ENCODE assay signal across 20 cellular contexts in genomic region chr5:98735806-98736507, GRCh38. TPM values are rescaled to one million over a fixed set of nuclear protein-coding genes. Genes with fewer than 3 reads are reported as not detected.
DNase-seq lines count a peak whose midpoint lies in the region; ATAC-seq, FAIRE-seq and TF ChIP-seq lines count a peak whose summit lies in the region.
"Had no signal": no experiment of that assay in that cellular context is flagged by ENCODE, and none has a peak within 500 bp of the region (broad histone marks: within the 10 kb centered on the region; RNA-seq: fewer than 3 reads in every experiment).

No MANE protein-coding gene starts in this region.

- no peaks in the 10 kb centered on the region for H3K36me3 ChIP-seq in small intestine (ENCODE audit: control insufficient read depth in 2 of 2, insufficient read depth in 2 of 2, low read length in 2 of 2)
- H3K36me3 ChIP-seq: cardiac muscle cell, esophagus squamous epithelium, upper lobe of right lung had no signal

- no peaks in the 10 kb centered on the region for H3K27me3 ChIP-seq in small intestine (ENCODE audit: control insufficient read depth in 2 of 2, insufficient read depth in 2 of 2, low read length in 2 of 2)
- H3K27me3 ChIP-seq: cardiac muscle cell, esophagus squamous epithelium, upper lobe of right lung had no signal

- no peaks in the 10 kb centered on the region for H3K9me3 ChIP-seq in small intestine (ENCODE audit: control insufficient read depth, low read depth)
- H3K9me3 ChIP-seq: esophagus squamous epithelium, upper lobe of right lung had no signal

- WGBS in small intestine, 3 donors: 74 to 93% (median 81%) methylated on average over 1 of the region's 1 CpG

- ATAC-seq in HG02981 (IDR thresholded peaks at IDR 0.05; ENCODE audit: unreplicated experiment): no peak
- ATAC-seq: activated CD4-positive, CD25-positive, alpha-beta regulatory T cell treated with anti-CD3 and anti-CD28 coated beads, Interleukin-2, amount 50 U/mL, for 24 hours; K562; upper lobe of right lung had no signal

- H3K4me1 ChIP-seq in small intestine (ENCODE audit: control insufficient read depth in 2 of 2, insufficient read depth in 1 of 2, low read depth in 1 of 2, low read length in 1 of 2): no peaks in the 10 kb centered on the region
- H3K4me1 ChIP-seq: esophagus squamous epithelium, upper lobe of right lung had no signal

- H3K27ac ChIP-seq in small intestine (ENCODE audit: low read depth in 1 of 2, low read length in 1 of 2): no peak overlapping the region
- H3K27ac ChIP-seq: C4-2B, cardiac muscle cell, esophagus squamous epithelium, RWPE1, upper lobe of right lung had no signal

- FAIRE-seq in small intestine (lab: Jason Lieb, UNC): peak; percentile 41
- FAIRE-seq: GM12892, K562 had no signal

- H3K4me3 ChIP-seq in fibroblast of pulmonary artery (replicated peaks; ENCODE audit: low read depth, low read length): no peak overlapping the region
- H3K4me3 ChIP-seq in small intestine (ENCODE audit: low read depth in 1 of 2, low read length in 2 of 2): no peak overlapping the region
- H3K4me3 ChIP-seq: cardiac muscle cell, esophagus squamous epithelium, K562, upper lobe of right lung had no signal

- no peak for TF ChIP-seq CTCF in fibroblast of pulmonary artery (IDR thresholded peaks at IDR 0.05; ENCODE audit: low read length, missing control alignments)

- DNase-seq in GM03348 (ENCODE audit: low spot score) (peak; percentile 71), amniotic epithelial cell (ENCODE audit: low read depth) (peak; percentile 79), fibroblast of pulmonary artery (ENCODE audit: low read depth) (peak; percentile 79), small intestine (no peak), NCI-H2107 treated with DMSO at 0.1 percent for 48 hours (lab: John Stamatoyannopoulos, UW; ENCODE audit: unreplicated experiment) (no peak), DMS53 treated with DMSO at 0.1 percent for 48 hours (lab: John Stamatoyannopoulos, UW; ENCODE audit: unreplicated experiment) (no peak)
- DNase-seq: activated naive CD8-positive, alpha-beta T cell treated with anti-CD3 and anti-CD28 coated beads, Interleukin-2, amount 10 ng/mL, durations not matched to agents 7 days and 5 days; esophagus squamous epithelium; GF-D8; hippocampal formation; NCI-H2029; stimulated activated CD4-positive, alpha-beta T cell treated with anti-CD3 and anti-CD28 coated beads, Interleukin-4, amount 100 ng/mL, for 24 hours; upper lobe of right lung had no signal

RNA-seq across cellular contexts. Expression of gene RGMB, which starts 37.5 kb away (rescaled TPM):
- polyA plus RNA-seq in small intestine: 10 to 100 TPM in 1 of 3 donors, 1 to 10 TPM in 2; 3.2 to 55.7 (median 3.6) TPM

Comparison
In these comparisons a context has a peak if more than half of its experiments do, and no peak if none do; other contexts are left out.
1. DNase-seq: peak in GM03348 (single experiment), amniotic epithelial cell (single experiment) and fibroblast of pulmonary artery (single experiment); none in small intestine (single experiment), NCI-H2107 treated with DMSO at 0.1 percent for 48 hours (single experiment) and DMS53 treated with DMSO at 0.1 percent for 48 hours (single experiment).